In the genomic region with DNA sequence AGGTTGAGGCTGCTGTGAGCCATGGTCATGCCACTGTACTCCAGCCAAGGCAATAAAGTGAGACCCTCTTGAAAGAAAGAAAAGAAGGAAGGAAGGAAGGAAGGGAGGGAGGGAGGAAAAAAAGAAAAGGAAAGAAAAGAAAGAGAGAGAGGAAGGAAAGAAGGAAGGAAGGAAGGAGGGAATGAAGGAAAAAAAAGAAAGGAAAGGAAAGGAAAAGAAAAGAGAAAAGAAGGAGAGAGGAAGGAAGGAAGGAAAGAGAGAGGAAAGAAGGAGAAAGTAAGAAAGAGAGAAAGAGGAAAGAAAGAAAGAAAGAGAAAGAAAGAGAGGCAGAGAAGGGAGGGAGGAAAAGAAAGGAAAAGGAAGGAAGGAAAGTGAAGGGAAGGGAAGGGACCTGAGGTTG, we compare ENCODE assay signal across 17 cellular contexts. TPM values are rescaled to one million over a fixed set of nuclear protein-coding genes. Genes with fewer than 3 reads are reported as not detected.
DNase-seq lines count a peak whose midpoint lies in the region; ATAC-seq and TF ChIP-seq lines count a peak whose summit lies in the region.
"Had no signal": no experiment of that assay in that cellular context is flagged by ENCODE, and none has a peak within 500 bp of the region (broad histone marks: within the 10 kb centered on the region; RNA-seq: fewer than 3 reads in every experiment).

No MANE protein-coding gene starts in this region.

- H3K27ac Mint-ChIP-seq in WTC11 (no peak overlapping the region), neural crest cell (ENCODE audit: unreplicated experiment) (peak overlapping the region; percentile 31)
- H3K27ac Mint-ChIP-seq: B cell; CD4-positive, alpha-beta T cell; CD8-positive, alpha-beta T cell had no signal

- TF ChIP-seq CTCF in HEK293 (tag by site-specific recombination; IDR thresholded peaks at IDR 0.05) (no peak), WTC11 (IDR thresholded peaks at IDR 0.05) (no peak), neural crest cell (conservative IDR thresholded peaks at IDR 0.05) (no peak), testis (IDR thresholded peaks at IDR 0.05) (no peak)

- H3K36me3 Mint-ChIP-seq in WTC11 (no peaks in the 10 kb centered on the region), neural crest cell (ENCODE audit: low read depth) (no peaks in the 10 kb centered on the region)
- H3K36me3 Mint-ChIP-seq: CD8-positive, alpha-beta T cell had no signal

- H3K4me3 ChIP-seq in HEK293 (ENCODE audit: low read depth, low read length) (no peak overlapping the region), testis (no peak overlapping the region)
- H3K4me3 ChIP-seq: A549; BLaER1 treated with 17β-estradiol and CSF1 and Interleukin-3, amounts not matched to agents 10 nM and 100 nM had no signal

- intact Hi-C loops in testis (cut with DNase I; ENCODE audit: low total_unique reads), result no loop called here

- H3K4me1 ChIP-seq in HEK293 (ENCODE audit: control insufficient read depth, insufficient read depth, low read length), result no peaks in the 10 kb centered on the region
- no peaks in the 10 kb centered on the region for H3K4me1 ChIP-seq in testis
- H3K4me1 ChIP-seq: A549 had no signal

- H3K27me3 ChIP-seq in testis, result no peaks in the 10 kb centered on the region
- H3K27me3 ChIP-seq: BLaER1 treated with 17β-estradiol and CSF1 and Interleukin-3, amounts not matched to agents 10 nM and 100 nM had no signal

- DNase-seq in WTC11 (ENCODE audit: low spot score) (no peak), neural crest cell (ENCODE audit: low read depth, low spot score) (no peak), testis (no peak), NCI-H128 (lab: John Stamatoyannopoulos, UW; ENCODE audit: unreplicated experiment) (no peak)
- DNase-seq: AML-193; Caco-2; Calu3; CD4-positive, alpha-beta T cell; CD8-positive, alpha-beta T cell; DMS79 treated with DMSO at 0.1 percent for 48 hours; GF-D8 had no signal

- no peaks in the 10 kb centered on the region for H3K27me3 Mint-ChIP-seq in WTC11 (ENCODE audit: low read depth)
- no peaks in the 10 kb centered on the region for H3K27me3 Mint-ChIP-seq in neural crest cell (ENCODE audit: low read depth)

- no peak for TF ChIP-seq POLR2A in testis (IDR thresholded peaks at IDR 0.05)

- no peaks in the 10 kb centered on the region for H3K36me3 ChIP-seq in HEK293 (ENCODE audit: control insufficient read depth in 2 of 2, insufficient read depth in 1 of 2, low read length in 2 of 2)
- no peaks in the 10 kb centered on the region for H3K36me3 ChIP-seq in testis (ENCODE audit: low read depth, missing control alignments)
- H3K36me3 ChIP-seq: BLaER1 treated with 17β-estradiol and CSF1 and Interleukin-3, amounts not matched to agents 10 nM and 100 nM had no signal

- H3K9me3 ChIP-seq in HEK293 (ENCODE audit: control insufficient read depth, insufficient read depth, low read depth, low read length) (no peaks in the 10 kb centered on the region), testis (no peaks in the 10 kb centered on the region)
- H3K9me3 ChIP-seq: A549; BLaER1 treated with 17β-estradiol and CSF1 and Interleukin-3, amounts not matched to agents 10 nM and 100 nM; Caco-2 had no signal

- peaks cover 15% of the 10 kb centered on the region for H3K4me1 Mint-ChIP-seq in WTC11
- peaks cover 13% of the 10 kb centered on the region for H3K4me1 Mint-ChIP-seq in neural crest cell
- H3K4me1 Mint-ChIP-seq: B cell had no signal

- H3K9me3 Mint-ChIP-seq in WTC11 (no peaks in the 10 kb centered on the region; the same call in 1 of the 2 replicates), neural crest cell (peaks cover 10% of the 10 kb centered on the region)
- H3K9me3 Mint-ChIP-seq: CD4-positive, alpha-beta T cell; CD8-positive, alpha-beta T cell had no signal

- H3K27ac ChIP-seq in HEK293 (ENCODE audit: extremely low read depth, low read depth, low read length), result no peak overlapping the region
- H3K27ac ChIP-seq in testis, result no peak overlapping the region
- H3K27ac ChIP-seq: 22Rv1; A549; BLaER1 treated with 17β-estradiol and CSF1 and Interleukin-3, amounts not matched to agents 10 nM and 100 nM; C4-2B had no signal

- ATAC-seq in WTC11, result no peak
- ATAC-seq: A549; CD8-positive, alpha-beta T cell had no signal

- POLR2A ChIA-PET in HEK293 (lab: Yijun Ruan, JAX) (no interaction called here), WTC11 (lab: Charles Lee) (no interaction called here)

- CTCF ChIA-PET in HEK293 (lab: Yijun Ruan, JAX), result no interaction called here
- CTCF ChIA-PET in WTC11 (lab: Charles Lee), result no interaction called here

- no peak overlapping the region for H3K4me3 Mint-ChIP-seq in WTC11
- H3K4me3 Mint-ChIP-seq in neural crest cell, result no peak overlapping the region
- H3K4me3 Mint-ChIP-seq: B cell; CD4-positive, alpha-beta T cell; CD8-positive, alpha-beta T cell had no signal

TF ChIP-seq in HEK293, 187 proteins besides CTCF, POLR2A, EP300 and RAD21:
- TF ChIP-seq ZNF37A (tag by site-specific recombination; IDR thresholded peaks at IDR 0.05) (no peak), ZNF623 (tag by site-specific recombination; IDR thresholded peaks at IDR 0.05) (no peak), ZNF274 (IDR thresholded peaks at IDR 0.05; ENCODE audit: low read length) (no peak), ZNF274 (tag by site-specific recombination; IDR thresholded peaks at IDR 0.05; ENCODE audit: borderline replicate concordance) (no peak), PRDM1 (tag by site-specific recombination; IDR thresholded peaks at IDR 0.05) (peak; percentile 99), ZNF239 (tag by site-specific recombination; IDR thresholded peaks at IDR 0.05) (no peak), ZNF366 (tag by site-specific recombination; conservative IDR thresholded peaks at IDR 0.05) (peak; percentile 92)

TF ChIP-seq in WTC11, 78 proteins besides CTCF, POLR2A, EP300 and RAD21:
- no peak for TF ChIP-seq HMGA2 (CRISPR knock-in tag; IDR thresholded peaks at IDR 0.05)
- TF ChIP-seq, protein P1, sequence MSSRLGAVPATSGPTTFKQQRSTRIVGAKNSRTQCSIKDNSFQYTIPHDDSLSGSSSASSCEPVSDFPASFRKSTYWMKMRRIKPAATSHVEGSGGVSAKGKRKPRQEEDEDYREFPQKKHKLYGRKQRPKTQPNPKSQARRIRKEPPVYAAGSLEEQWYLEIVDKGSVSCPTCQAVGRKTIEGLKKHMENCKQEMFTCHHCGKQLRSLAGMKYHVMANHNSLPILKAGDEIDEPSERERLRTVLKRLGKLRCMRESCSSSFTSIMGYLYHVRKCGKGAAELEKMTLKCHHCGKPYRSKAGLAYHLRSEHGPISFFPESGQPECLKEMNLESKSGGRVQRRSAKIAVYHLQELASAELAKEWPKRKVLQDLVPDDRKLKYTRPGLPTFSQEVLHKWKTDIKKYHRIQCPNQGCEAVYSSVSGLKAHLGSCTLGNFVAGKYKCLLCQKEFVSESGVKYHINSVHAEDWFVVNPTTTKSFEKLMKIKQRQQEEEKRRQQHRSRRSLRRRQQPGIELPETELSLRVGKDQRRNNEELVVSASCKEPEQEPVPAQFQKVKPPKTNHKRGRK (CRISPR knock-in tag; IDR thresholded peaks at IDR 0.05; ENCODE audit: borderline replicate concordance), result peak; percentile 56; the same call in 1 of the 2 replicates

RNA-seq across cellular contexts. Expression of a gene that starts 20.4 kb away (rescaled TPM):
- total RNA-seq in WTC11 (2021) (71.6 to 82.9 TPM (median 74.6 TPM) in 3 replicates), neural crest cell (103 and 111 TPM in 2 replicates), testis (10 to 100 TPM; 68.4 to 84.4 TPM)
- 143 TPM for polyA plus RNA-seq in testis (ENCODE audit: insufficient read depth, low read depth, low replicate concordance)
